ENCODE assay signal across 9 cellular contexts in the genomic region with DNA sequence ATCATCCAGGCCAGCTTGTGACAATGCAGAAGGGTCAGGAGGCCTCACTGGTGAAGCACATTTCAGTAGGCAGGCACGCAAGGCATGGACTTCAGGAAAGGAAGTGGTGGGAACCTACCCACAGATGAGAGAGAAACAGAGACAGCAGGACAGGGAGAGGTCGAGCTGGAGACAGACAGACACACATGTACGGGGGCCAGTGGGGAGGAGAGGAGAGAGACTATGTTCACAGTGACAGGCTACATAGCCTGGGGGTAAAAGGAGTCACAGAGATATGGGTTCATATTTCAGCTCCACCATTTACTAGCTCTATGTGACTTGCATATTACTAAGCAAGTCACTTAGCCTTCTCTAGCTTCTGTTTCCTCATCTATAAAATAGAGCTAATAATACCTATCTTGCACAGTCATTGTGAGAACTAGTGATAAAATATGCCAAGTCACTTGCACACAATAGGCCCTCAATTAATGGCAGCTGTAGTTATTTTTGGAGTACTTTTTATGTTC.
A peak's percentile ranks its signal among the peaks of the same experiment; 100 is the strongest.
DNase-seq lines count a peak whose midpoint lies in the region; ATAC-seq and TF ChIP-seq lines count a peak whose summit lies in the region.
"Had no signal": no experiment of that assay in that cellular context is flagged by ENCODE, and none has a peak within 500 bp of the region (broad histone marks: within the 10 kb centered on the region; RNA-seq: fewer than 3 reads in every experiment).

No MANE protein-coding gene starts in this region.

- no peak for TF ChIP-seq CTCF in OCI-LY7 (conservative IDR thresholded peaks at IDR 0.05; ENCODE audit: low read length)
- no peak for TF ChIP-seq CTCF in smooth muscle cell (IDR thresholded peaks at IDR 0.05; ENCODE audit: borderline replicate concordance, insufficient read depth, poor library complexity, severe bottlenecking)
- TF ChIP-seq CTCF in esophagus squamous epithelium (IDR thresholded peaks at IDR 0.05) = no peak
- TF ChIP-seq CTCF in osteoblast (IDR thresholded peaks at IDR 0.05; ENCODE audit: extremely low read depth, low read depth, low read length) = no peak

- ATAC-seq in HG02759 (IDR thresholded peaks at IDR 0.05; ENCODE audit: unreplicated experiment) = peak; percentile 73
- ATAC-seq: Right ventricle myocardium inferior had no signal

- no peak overlapping the region for H3K9ac ChIP-seq in smooth muscle cell (ENCODE audit: low read depth)

- TF ChIP-seq POLR2A in esophagus squamous epithelium (IDR thresholded peaks at IDR 0.05) = no peak

- H3K9me3 ChIP-seq in OCI-LY7 (ENCODE audit: low read length) (peaks cover under 1% of the 10 kb centered on the region; the same call in 1 of the 2 replicates), smooth muscle cell (replicated peaks; ENCODE audit: low read depth) (no peaks in the 10 kb centered on the region), esophagus squamous epithelium (no peaks in the 10 kb centered on the region), osteoblast (ENCODE audit: low read depth, low read length) (no peaks in the 10 kb centered on the region)

- H3K4me3 ChIP-seq in OCI-LY7 (ENCODE audit: low read depth, low read length, poor library complexity, severe bottlenecking) = peak overlapping the region; percentile 11
- no peak overlapping the region for H3K4me3 ChIP-seq in smooth muscle cell
- no peak overlapping the region for H3K4me3 ChIP-seq in esophagus squamous epithelium
- no peak overlapping the region for H3K4me3 ChIP-seq in osteoblast (ENCODE audit: insufficient read depth, low read length)

- H3K36me3 ChIP-seq in OCI-LY7 (ENCODE audit: insufficient read depth, low read length) = no peaks in the 10 kb centered on the region; the same call in 1 of the 2 replicates
- H3K36me3 ChIP-seq in smooth muscle cell (ENCODE audit: low read depth) = no peaks in the 10 kb centered on the region
- no peaks in the 10 kb centered on the region for H3K36me3 ChIP-seq in esophagus squamous epithelium
- H3K36me3 ChIP-seq in osteoblast (ENCODE audit: insufficient read depth, low read length) = no peaks in the 10 kb centered on the region

- 47% methylated on average over 3 of the region's 3 CpGs for WGBS in smooth muscle cell (ENCODE audit: low lambda C conversion rate)
- WGBS in esophagus squamous epithelium, 2 donors = 69 to 76% methylated on average over 3 of the region's 3 CpGs

- CTCF ChIA-PET in OCI-LY7 (lab: Charles Lee; ENCODE audit: unreplicated experiment) = interaction anchor here (0.5 to 2.4 kb wide), 13 partner anchors 8 to 39 kb away, joined by 3 to 23 read pairs (median 3); no protein-coding TSS in a partner anchor

- POLR2A ChIA-PET in OCI-LY7 (lab: Charles Lee) = interaction anchor here (0.7 to 9.6 kb wide), 16 partner anchors 10 to 1122 kb away, joined by 3 to 378 read pairs (median 10); a partner anchor contains a TSS

- H3K27me3 ChIP-seq in smooth muscle cell (ENCODE audit: low read depth) (no peaks in the 10 kb centered on the region), esophagus squamous epithelium (no peaks in the 10 kb centered on the region), osteoblast (ENCODE audit: insufficient read depth, low read length) (no peaks in the 10 kb centered on the region)

- H3K9me2 ChIP-seq in OCI-LY7 (ENCODE audit: insufficient read depth, low read length) = no peaks in the 10 kb centered on the region

- no peaks in the 10 kb centered on the region; the same call in 1 of the 2 replicates for H3K79me2 ChIP-seq in OCI-LY7 (ENCODE audit: insufficient read depth, low read depth, low read length)
- no peaks in the 10 kb centered on the region for H3K79me2 ChIP-seq in smooth muscle cell (ENCODE audit: low read depth)
- H3K79me2 ChIP-seq in osteoblast (ENCODE audit: insufficient read depth, low read length) = no peaks in the 10 kb centered on the region

- peak overlapping the region; percentile 75 for H3K4me2 ChIP-seq in OCI-LY7 (ENCODE audit: low read length)
- H3K4me2 ChIP-seq in smooth muscle cell = no peak overlapping the region
- H3K4me2 ChIP-seq in osteoblast (ENCODE audit: insufficient read depth, low read length) = no peak overlapping the region

- peak overlapping the region; percentile 77; the same call in 1 of the 2 replicates for H2AFZ ChIP-seq in OCI-LY7 (ENCODE audit: low read length)
- no peak overlapping the region for H2AFZ ChIP-seq in smooth muscle cell (ENCODE audit: low read depth)
- H2AFZ ChIP-seq in osteoblast (ENCODE audit: low read length) = no peak overlapping the region

- BruUV-seq in OCI-LY7 (replicated peaks; lab: Mats Ljungman, UMichigan) = no TSS peak

- peak; percentile 20 for DNase-seq in activated CD4-positive, alpha-beta T cell treated with anti-CD3 and anti-CD28 coated beads for 48 hours
- DNase-seq in activated CD4-positive, alpha-beta T cell treated with anti-CD3 and anti-CD28 coated beads, Interleukin-2, amount 50 U/mL, for 1 hour = no peak
- peak; percentile 38 for DNase-seq in OCI-LY7 (ENCODE audit: low spot score)
- DNase-seq in smooth muscle cell (lab: John Stamatoyannopoulos, UW; ENCODE audit: unreplicated experiment) = no peak
- no peak for DNase-seq in D341Med (ENCODE audit: low spot score)
- no peak for DNase-seq in esophagus squamous epithelium (lab: John Stamatoyannopoulos, UW)
- no peak for DNase-seq in osteoblast (ENCODE audit: insufficient read length, low spot score, missing footprints)

- intact Hi-C loops in OCI-LY7 (cut with micrococcal nuclease; ENCODE audit: unreplicated experiment) = no loop called here
- intact Hi-C loops in esophagus squamous epithelium (cut with DNase I) = no loop called here

- H3F3A ChIP-seq in smooth muscle cell (ENCODE audit: low read depth) = no peaks in the 10 kb centered on the region

- H4K20me1 ChIP-seq in OCI-LY7 (ENCODE audit: insufficient read depth, low read length) = no peaks in the 10 kb centered on the region
- no peaks in the 10 kb centered on the region for H4K20me1 ChIP-seq in smooth muscle cell (ENCODE audit: low read depth)
- H4K20me1 ChIP-seq in osteoblast (ENCODE audit: insufficient read depth, low read length) = no peaks in the 10 kb centered on the region

- H3K4me1 ChIP-seq in OCI-LY7 (ENCODE audit: insufficient read depth, low read length, poor library complexity, severe bottlenecking) (peaks cover 89% of the 10 kb centered on the region), smooth muscle cell (ENCODE audit: low read depth) (no peaks in the 10 kb centered on the region), esophagus squamous epithelium (peaks cover 0 to 31% (median 7%) of the 10 kb centered on the region in 3 donors), osteoblast (ENCODE audit: insufficient read depth, low read length) (no peaks in the 10 kb centered on the region)

- H3K27ac ChIP-seq in OCI-LY7 (ENCODE audit: low read depth, low read length, poor library complexity, severe bottlenecking) (peak overlapping the region; percentile 96), smooth muscle cell (ENCODE audit: low read depth) (peak overlapping the region; percentile 29), esophagus squamous epithelium (no peak overlapping the region), osteoblast (ENCODE audit: low read depth, low read length) (no peak overlapping the region)

Comparison
In these comparisons a context has a peak if more than half of its experiments do, and no peak if none do; other contexts are left out.
1. DNase-seq: peak in activated CD4-positive, alpha-beta T cell treated with anti-CD3 and anti-CD28 coated beads for 48 hours (single experiment) and OCI-LY7 (single experiment); none in activated CD4-positive, alpha-beta T cell treated with anti-CD3 and anti-CD28 coated beads, Interleukin-2, amount 50 U/mL, for 1 hour (single experiment), smooth muscle cell (single experiment), D341Med (single experiment), esophagus squamous epithelium (single experiment) and osteoblast (single experiment).
2. H3K27ac ChIP-seq: peak in OCI-LY7 (single experiment) and smooth muscle cell (single experiment); none in esophagus squamous epithelium (0 of 4) and osteoblast (single experiment).